8 cellular contexts compared by ENCODE assay signal in the genomic region with DNA sequence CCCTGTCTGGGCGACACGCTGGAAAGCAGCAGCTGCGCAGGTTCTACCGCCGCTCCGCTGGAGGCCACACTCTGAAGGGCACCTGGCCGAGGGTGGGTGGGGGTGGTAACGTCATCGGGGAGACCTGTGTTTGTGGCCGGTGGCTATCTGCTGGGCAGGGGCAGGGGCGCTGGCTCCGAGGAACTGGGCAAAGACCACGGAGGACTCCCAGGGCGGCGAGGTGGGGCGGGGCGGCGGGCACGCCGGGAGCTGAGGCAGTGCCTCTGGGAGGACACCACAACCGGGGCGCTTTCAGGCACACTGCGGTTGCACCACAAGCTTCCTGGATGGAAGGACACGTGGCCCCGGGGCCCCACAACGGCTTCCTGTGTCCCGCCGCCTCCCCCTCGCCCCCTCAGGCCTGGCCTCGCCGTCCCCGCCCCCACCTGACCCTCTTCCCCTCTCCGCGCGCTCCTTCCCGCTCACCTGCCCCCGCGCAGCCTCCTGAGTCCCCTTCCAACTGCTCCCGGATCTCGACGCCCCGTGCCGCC. TPM values are rescaled to one million over a fixed set of nuclear protein-coding genes. Genes with fewer than 3 reads are reported as not detected.
DNase-seq lines count a peak whose midpoint lies in the region; ATAC-seq and TF ChIP-seq lines count a peak whose summit lies in the region.

No MANE protein-coding gene starts in this region.

- ATAC-seq in GM18867 (IDR thresholded peaks at IDR 0.05; ENCODE audit: unreplicated experiment) (peak; percentile 68), HG03066 (IDR thresholded peaks at IDR 0.05; ENCODE audit: low read depth, unreplicated experiment) (peak; percentile 59), aorta (ENCODE audit: low FRiP score) (peak; percentile 54)

- peaks cover 6% of the 10 kb centered on the region; the same call in 1 of the 2 replicates for H3F3A ChIP-seq in OCI-LY1 (ENCODE audit: insufficient read depth, low read length)

- H3K9me3 Mint-ChIP-seq in glutamatergic neuron (ENCODE audit: unreplicated experiment): peaks cover 2% of the 10 kb centered on the region

- no peak overlapping the region for H3K4me3 Mint-ChIP-seq in glutamatergic neuron (ENCODE audit: unreplicated experiment)

- peak overlapping the region; percentile 87 for H3K4me2 ChIP-seq in OCI-LY1 (ENCODE audit: low read length)

- H3K79me2 ChIP-seq in OCI-LY1 (ENCODE audit: insufficient read depth, low read length): peaks cover 10% of the 10 kb centered on the region; the same call in 1 of the 2 replicates

- peaks cover 2% of the 10 kb centered on the region for H3K4me1 Mint-ChIP-seq in glutamatergic neuron (ENCODE audit: low read depth, unreplicated experiment)

- TF ChIP-seq CTCF in OCI-LY1 (IDR thresholded peaks at IDR 0.05; ENCODE audit: low read length) (no peak), glutamatergic neuron (IDR thresholded peaks at IDR 0.05; ENCODE audit: partially characterized antibody, unreplicated experiment) (no peak), retinal pigment epithelial cell (conservative IDR thresholded peaks at IDR 0.05; ENCODE audit: low read depth, low read length) (no peak)

- H3K27ac ChIP-seq in OCI-LY1 (ENCODE audit: low read depth, low read length, poor library complexity, severe bottlenecking) (peak overlapping the region; percentile 89), aorta (ENCODE audit: low read depth in 1 of 2, low read length in 2 of 2) (no peak overlapping the region)

- H3K9me3 ChIP-seq in OCI-LY1 (ENCODE audit: low read length) (no peaks in the 10 kb centered on the region), aorta (ENCODE audit: control insufficient read depth, low read length) (no peaks in the 10 kb centered on the region)

- H3K36me3 ChIP-seq in OCI-LY1 (ENCODE audit: insufficient read depth, low read length) (peaks cover 37% of the 10 kb centered on the region; the same call in 1 of the 2 replicates), aorta (ENCODE audit: control insufficient read depth in 1 of 2, insufficient read depth in 2 of 2, low read length in 1 of 2) (no peaks in the 10 kb centered on the region)

- peak overlapping the region; percentile 99 for H3K9ac ChIP-seq in OCI-LY1 (ENCODE audit: low read length)

- no peaks in the 10 kb centered on the region for H3K9me2 ChIP-seq in OCI-LY1 (ENCODE audit: low read depth, low read length)

- peak; percentile 78 for DNase-seq in ACHN
- DNase-seq in activated T-helper 1 cell treated with Interleukin-2 at 50 U/mL for 16 hours (ENCODE audit: low read depth): peak; percentile 83
- DNase-seq in glutamatergic neuron: peak; percentile 34
- no peak for DNase-seq in retinal pigment epithelial cell (ENCODE audit: low read depth)
- peak; percentile 87 to 88 for DNase-seq in aorta

- H4K20me1 ChIP-seq in OCI-LY1 (ENCODE audit: insufficient read depth, low read length): no peaks in the 10 kb centered on the region

- H2AFZ ChIP-seq in OCI-LY1 (ENCODE audit: low read length): no peak overlapping the region

- H3K27ac Mint-ChIP-seq in glutamatergic neuron (ENCODE audit: unreplicated experiment): no peak overlapping the region

- peaks cover 8% of the 10 kb centered on the region for H3K27me3 Mint-ChIP-seq in glutamatergic neuron (ENCODE audit: unreplicated experiment)

- intact Hi-C loops in aorta (cut with DNase I): no loop called here

- H3K27me3 ChIP-seq in OCI-LY1 (ENCODE audit: insufficient read depth, low read length): no peaks in the 10 kb centered on the region
- no peaks in the 10 kb centered on the region for H3K27me3 ChIP-seq in aorta (ENCODE audit: control insufficient read depth in 1 of 2, insufficient read depth in 2 of 2, low read length in 1 of 2)

- H3K4me1 ChIP-seq in OCI-LY1 (ENCODE audit: insufficient read depth, low read length, severe bottlenecking) (peaks cover 81% of the 10 kb centered on the region), aorta (ENCODE audit: control insufficient read depth in 1 of 2, insufficient read depth in 2 of 2, low read length in 2 of 2) (no peaks in the 10 kb centered on the region)

- peaks cover 4% of the 10 kb centered on the region for H3K36me3 Mint-ChIP-seq in glutamatergic neuron (ENCODE audit: unreplicated experiment)

- in situ Hi-C loops in ACHN (cut with HindIII; ENCODE audit: low pct_ligation_motif_present, low pct_unique_long_range_greater_than_20kb, low sequenced_read_pairs): no loop called here

- WGBS in aorta, 2 donors: 9 to 11% methylated on average over 25 to 43 of the region's 43 CpGs

- H3K4me3 ChIP-seq in OCI-LY1 (ENCODE audit: low read depth, low read length, poor library complexity, severe bottlenecking): peak overlapping the region; percentile 75
- peak overlapping the region; percentile 43 for H3K4me3 ChIP-seq in retinal pigment epithelial cell (ENCODE audit: low read length)
- peak overlapping the region; percentile 43 to 46 for H3K4me3 ChIP-seq in aorta (ENCODE audit: low read length in 2 of 2)

RNA-seq across cellular contexts. Expression of gene DENND2D, which starts 3.3 kb away (rescaled TPM):
- total RNA-seq in glutamatergic neuron (ENCODE audit: unreplicated experiment) (not detected), aorta (10 to 100 TPM; 12.3 to 17.7 TPM)
- 10 to 100 TPM in 1 of 2 donors, under 1 TPM in 1; 0.77 to 20.3 TPM for polyA plus RNA-seq in aorta

RNA-seq across cellular contexts. Expression of gene CHI3L2, which starts 23.8 kb away (rescaled TPM):
- not detected for total RNA-seq in glutamatergic neuron (ENCODE audit: unreplicated experiment)
- 10 to 100 TPM in 1 of 2 donors, 1 to 10 TPM in 1; 7.8 to 12.5 TPM for total RNA-seq in aorta
- polyA plus RNA-seq in aorta: under 1 TPM in 1 of 2 donors, not detected in 1; 0.33 TPM

Comparison
In these comparisons a context has a peak if more than half of its experiments do, and no peak if none do; other contexts are left out.
1. RNA of gene DENND2D, which starts 3.3 kb away (total RNA-seq): 12.3 to 17.7 TPM in aorta; not detected in glutamatergic neuron (single experiment); every median in the first group is over 10 times any median in the second.
2. Peak in every context shown above with its lines, with median percentiles within 50 percentile points of each other: ATAC-seq and H3K4me3 ChIP-seq.